In genomic region chr16:29081825-29082639, GRCh38 we compare ENCODE assay signal across 8 cellular contexts.
DNase-seq lines count a peak whose midpoint lies in the region; ATAC-seq and TF ChIP-seq lines count a peak whose summit lies in the region.
"Not testable (repeated sequence)": the region's sequence is repeated elsewhere in the genome, so short reads cannot be mapped to it uniquely, and the experiment has no call there.

No MANE protein-coding gene starts in this region.

- TF ChIP-seq POLR2A in ovary (IDR thresholded peaks at IDR 0.05) = not testable (repeated sequence)

- H3K27me3 Mint-ChIP-seq in stimulated activated memory B cell treated with anti-CD40 and anti-IgM and Interleukin-4, amounts not matched to agents 10 μg/mL and 1 μg/mL and 100 μg/mL, for 72 hours = not testable (repeated sequence)

- H3K36me3 ChIP-seq in ectodermal cell (ENCODE audit: control insufficient read depth, insufficient read depth, low read length); ovary: not testable (repeated sequence)

- H3K4me3 Mint-ChIP-seq in stimulated activated memory B cell treated with anti-CD40 and anti-IgM and Interleukin-4, amounts not matched to agents 10 μg/mL and 1 μg/mL and 100 μg/mL, for 72 hours = peak overlapping the region; percentile 69

- TF ChIP-seq EP300 in ovary (IDR thresholded peaks at IDR 0.05) = not testable (repeated sequence)

- H3K9me3 Mint-ChIP-seq in stimulated activated memory B cell treated with anti-CD40 and anti-IgM and Interleukin-4, amounts not matched to agents 10 μg/mL and 1 μg/mL and 100 μg/mL, for 72 hours = not testable (repeated sequence)

- intact Hi-C loops in ovary (cut with DNase I) = not testable (repeated sequence)

- not testable (repeated sequence) for H3K27ac ChIP-seq in ectodermal cell (ENCODE audit: insufficient read depth, low read depth, low read length, poor library complexity, severe bottlenecking); ovary

- H3K27ac Mint-ChIP-seq in stimulated activated memory B cell treated with anti-CD40 and anti-IgM and Interleukin-4, amounts not matched to agents 10 μg/mL and 1 μg/mL and 100 μg/mL, for 72 hours = not testable (repeated sequence)

- peak; percentile 31 for DNase-seq in CD1c-positive myeloid dendritic cell (ENCODE audit: extremely low spot score)
- peak; percentile 29 for DNase-seq in T-helper 9 cell
- DNase-seq in activated gamma-delta T cell (lab: John Stamatoyannopoulos, UW) = peak; percentile 32
- peak; percentile 59 for DNase-seq in islet precursor cell
- DNase-seq in ovary = peak in 2 of 5 donors; percentile 40 to 49

- not testable (repeated sequence) for H3K4me1 Mint-ChIP-seq in stimulated activated memory B cell treated with anti-CD40 and anti-IgM and Interleukin-4, amounts not matched to agents 10 μg/mL and 1 μg/mL and 100 μg/mL, for 72 hours

- not testable (repeated sequence) for H3K36me3 Mint-ChIP-seq in stimulated activated memory B cell treated with anti-CD40 and anti-IgM and Interleukin-4, amounts not matched to agents 10 μg/mL and 1 μg/mL and 100 μg/mL, for 72 hours

- 8 to 10% methylated on average over 28 to 32 of the region's 74 CpGs for WGBS in ectodermal cell, 2 experiments
- WGBS in ovary, 3 donors = 4 to 9% (median 7%) methylated on average over 15 to 31 of the region's 74 CpGs

- not testable (repeated sequence) for TF ChIP-seq CTCF in ovary (IDR thresholded peaks at IDR 0.05)

- H3K9me3 ChIP-seq in ectodermal cell (ENCODE audit: control insufficient read depth, low read length); ovary: not testable (repeated sequence)

- not testable (repeated sequence) for H3K4me1 ChIP-seq in ectodermal cell (ENCODE audit: control insufficient read depth, insufficient read depth, low read length); ovary (ENCODE audit: insufficient read depth)

- ATAC-seq in HG02973 (IDR thresholded peaks at IDR 0.05; ENCODE audit: unreplicated experiment) = peak; percentile 58
- ATAC-seq in stimulated activated memory B cell treated with anti-CD40 and anti-IgM and Interleukin-4, amounts not matched to agents 10 μg/mL and 1 μg/mL and 100 μg/mL, for 72 hours = peak; percentile 61

- H3K4me3 ChIP-seq in ectodermal cell (ENCODE audit: insufficient read depth, low read depth, low read length) (peak overlapping the region; percentile 13), ovary (peak overlapping the region; percentile 23)

- H3K27me3 ChIP-seq in ectodermal cell (ENCODE audit: control insufficient read depth, insufficient read depth, low read length, poor library complexity, severe bottlenecking) = peaks cover 21% of the 10 kb centered on the region
- not testable (repeated sequence) for H3K27me3 ChIP-seq in ovary
